In the genomic region with DNA sequence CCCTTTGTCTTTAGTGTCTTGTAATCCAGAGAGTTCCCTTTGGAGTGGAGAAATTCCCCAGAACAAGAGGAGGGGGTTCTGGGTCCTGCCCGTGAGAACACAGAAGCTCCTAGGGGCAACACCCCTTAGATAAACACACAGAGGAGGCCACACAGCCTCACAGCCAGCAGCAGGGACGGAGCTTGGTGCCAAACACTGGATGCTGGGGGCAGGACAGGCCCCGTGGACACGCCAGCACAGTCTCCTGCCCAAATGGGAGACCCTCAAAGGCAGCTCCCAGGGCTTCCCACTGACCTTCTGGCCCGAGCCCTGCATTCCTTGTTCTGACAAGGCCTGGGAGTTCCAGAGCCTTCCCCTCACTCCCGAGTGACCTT, we compare ENCODE assay signal across 19 cellular contexts. TPM values are rescaled to one million over a fixed set of nuclear protein-coding genes. Genes with fewer than 3 reads are reported as not detected.
DNase-seq lines count a peak whose midpoint lies in the region; ATAC-seq, FAIRE-seq and TF ChIP-seq lines count a peak whose summit lies in the region.
"Had no signal": no experiment of that assay in that cellular context is flagged by ENCODE, and none has a peak within 500 bp of the region (broad histone marks: within the 10 kb centered on the region; RNA-seq: fewer than 3 reads in every experiment).

No MANE protein-coding gene starts in this region.

- no peak overlapping the region for H4K8ac ChIP-seq in H1 (ENCODE audit: extremely low read depth, insufficient read depth, low read length)

- no peak overlapping the region for H3K56ac ChIP-seq in H1 (replicated peaks; ENCODE audit: insufficient read length, low read depth, low read length)

- H2BK120ac ChIP-seq in H1 (replicated peaks; ENCODE audit: low read depth, low read length) = no peak overlapping the region

- H3K27me3 ChIP-seq in PC-3 (ENCODE audit: low read length) (peaks cover 3% of the 10 kb centered on the region; the same call in 1 of the 2 replicates), H1 (replicated peaks in 1 of 4; ENCODE audit: control insufficient read depth in 3 of 4, extremely low read depth in 1 of 4, insufficient read depth in 3 of 4, low read length in 3 of 4) (no peaks in the 10 kb centered on the region), upper lobe of left lung (no peaks in the 10 kb centered on the region), gastrocnemius medialis (peaks cover 4% of the 10 kb centered on the region in 3 donors)

- 0 out of 2 replicates have a peak, but pooled peaks cover 4% of the 10 kb centered on the region for H3K4me1 ChIP-seq in PC-3 (ENCODE audit: insufficient read depth, low read length)
- peaks cover 3 to 10% (median 6%) of the 10 kb centered on the region in 4 experiments for H3K4me1 ChIP-seq in H1 (replicated peaks in 1 of 4; ENCODE audit: control insufficient read depth in 3 of 4, insufficient read depth in 4 of 4, low read length in 3 of 4)
- no peaks in the 10 kb centered on the region for H3K4me1 ChIP-seq in mucosa of descending colon (ENCODE audit: low read depth)
- peaks cover 12 to 19% (median 16%) of the 10 kb centered on the region in 4 donors for H3K4me1 ChIP-seq in upper lobe of left lung
- peaks cover 4 to 6% of the 10 kb centered on the region in 2 donors for H3K4me1 ChIP-seq in gastrocnemius medialis

- H3K9me2 ChIP-seq in PC-3 (replicated peaks; ENCODE audit: low read length) = no peaks in the 10 kb centered on the region

- no peaks in the 10 kb centered on the region for H3F3A ChIP-seq in PC-3 (ENCODE audit: low read length, unreplicated experiment)

- TF ChIP-seq CTCF in PC-3 (conservative IDR thresholded peaks at IDR 0.05; ENCODE audit: low read depth, low read length) (no peak), H1 (IDR thresholded peaks at IDR 0.05; ENCODE audit: control extremely low read depth in 1 of 3, insufficient read depth in 1 of 3, low read depth in 1 of 3, low read length in 3 of 3) (no peak), mucosa of descending colon (IDR thresholded peaks at IDR 0.05) (no peak), upper lobe of left lung (IDR thresholded peaks at IDR 0.05) (no peak), gastrocnemius medialis (IDR thresholded peaks at IDR 0.05 in 4 of 5, conservative IDR thresholded peaks at IDR 0.05 in 1 of 5) (no peak)

- no peak for TF ChIP-seq RAD21 in H1 (IDR thresholded peaks at IDR 0.05 in 1 of 2, conservative IDR thresholded peaks at IDR 0.05 in 1 of 2; ENCODE audit: low read depth in 2 of 2, low read length in 2 of 2)

- TF ChIP-seq POLR2A in H1 (IDR thresholded peaks at IDR 0.05; ENCODE audit: control extremely low read depth in 1 of 2, low read depth in 2 of 2, low read length in 2 of 2) = no peak
- TF ChIP-seq POLR2A in upper lobe of left lung (IDR thresholded peaks at IDR 0.05) = no peak
- TF ChIP-seq POLR2A in gastrocnemius medialis (IDR thresholded peaks at IDR 0.05) = no peak

- no peak overlapping the region for H2AK5ac ChIP-seq in H1 (ENCODE audit: low read depth, low read length)

- TF ChIP-seq EP300 in H1 (IDR thresholded peaks at IDR 0.05; ENCODE audit: borderline replicate concordance in 1 of 2, low read depth in 2 of 2, low read length in 2 of 2) = no peak
- no peak for TF ChIP-seq EP300 in upper lobe of left lung (IDR thresholded peaks at IDR 0.05)

- no peaks in the 10 kb centered on the region for H3K79me1 ChIP-seq in H1 (ENCODE audit: low read depth, low read length)

- H2AFZ ChIP-seq in PC-3 (ENCODE audit: low read length) = peak overlapping the region; percentile 58; the same call in 1 of the 2 replicates
- H2AFZ ChIP-seq in H1 (ENCODE audit: low read length) = 0 out of 2 replicates have a peak overlapping the region, but pooled peaks have one; percentile 26

- H4K91ac ChIP-seq in H1 (replicated peaks; ENCODE audit: insufficient read length, low read length) = no peak overlapping the region

- no peak overlapping the region for H3K14ac ChIP-seq in H1 (ENCODE audit: insufficient read length)

- H3K79me2 ChIP-seq in PC-3 (ENCODE audit: low read length) (no peaks in the 10 kb centered on the region), H1 (ENCODE audit: control insufficient read depth in 1 of 2, insufficient read depth in 2 of 2, low read length in 2 of 2) (no peaks in the 10 kb centered on the region)

- no peak overlapping the region for H3K23ac ChIP-seq in H1 (ENCODE audit: insufficient read length)

- H3K36me3 ChIP-seq in PC-3 (ENCODE audit: low read depth, low read length) = no peaks in the 10 kb centered on the region
- H3K36me3 ChIP-seq in H1 (ENCODE audit: control insufficient read depth in 2 of 4, insufficient read depth in 4 of 4, low read length in 3 of 4) = no peaks in the 10 kb centered on the region
- H3K36me3 ChIP-seq in mucosa of descending colon (ENCODE audit: low read depth) = no peaks in the 10 kb centered on the region
- no peaks in the 10 kb centered on the region for H3K36me3 ChIP-seq in upper lobe of left lung
- H3K36me3 ChIP-seq in gastrocnemius medialis = no peaks in the 10 kb centered on the region

- 0 out of 2 replicates have a peak overlapping the region, but pooled peaks have one; percentile 81 for H2BK15ac ChIP-seq in H1 (ENCODE audit: low read length)

- no peak overlapping the region for H3K4ac ChIP-seq in H1 (replicated peaks; ENCODE audit: insufficient read length, low read depth, low read length)

- intact Hi-C loops in PC-3 (cut with micrococcal nuclease) = no loop called here
- intact Hi-C loops in mucosa of descending colon (cut with DNase I, micrococcal nuclease) = no loop called here
- intact Hi-C loops in gastrocnemius medialis (cut with DNase I; ENCODE audit: low total_unique reads) = no loop called here

- no peak for FAIRE-seq in H1 (lab: Jason Lieb, UNC)

- H3K23me2 ChIP-seq in H1 (ENCODE audit: low read depth, low read length) = no peaks in the 10 kb centered on the region

- no peak overlapping the region for H3K27ac ChIP-seq in PC-3 (ENCODE audit: low read length)
- no peak overlapping the region for H3K27ac ChIP-seq in H1 (ENCODE audit: low read depth, low read length)
- peak overlapping the region in 2 of 4 donors; percentile 22 to 59 for H3K27ac ChIP-seq in upper lobe of left lung
- H3K27ac ChIP-seq in gastrocnemius medialis = no peak overlapping the region

- no peak overlapping the region for H3K18ac ChIP-seq in H1 (ENCODE audit: extremely low read depth, low read length)

- H3K9me3 ChIP-seq in PC-3 (ENCODE audit: low read length) = no peaks in the 10 kb centered on the region
- no peaks in the 10 kb centered on the region for H3K9me3 ChIP-seq in H1 (ENCODE audit: insufficient read depth in 2 of 2, low read depth in 1 of 2, low read length in 1 of 2)
- no peaks in the 10 kb centered on the region for H3K9me3 ChIP-seq in mucosa of descending colon
- H3K9me3 ChIP-seq in upper lobe of left lung = no peaks in the 10 kb centered on the region
- no peaks in the 10 kb centered on the region for H3K9me3 ChIP-seq in gastrocnemius medialis

- no peak overlapping the region for H2BK5ac ChIP-seq in H1 (ENCODE audit: low read depth, low read length)

- H3K4me2 ChIP-seq in PC-3 (ENCODE audit: low read length) = no peak overlapping the region
- H3K4me2 ChIP-seq in H1 (ENCODE audit: insufficient read depth in 1 of 2, low read depth in 2 of 2, low read length in 2 of 2) = no peak overlapping the region

- 0 out of 2 replicates have a peak overlapping the region, but pooled peaks have one; percentile 48 for H2BK20ac ChIP-seq in H1 (ENCODE audit: low read length)

- H4K20me1 ChIP-seq in PC-3 (ENCODE audit: low read length) (no peaks in the 10 kb centered on the region), H1 (replicated peaks in 1 of 2; ENCODE audit: control insufficient read depth in 1 of 2, insufficient read depth in 2 of 2, low read length in 2 of 2) (no peaks in the 10 kb centered on the region)

- DNase-seq in PC-3 (no peak), H1 (ENCODE audit: low read depth in 1 of 2, low spot score in 2 of 2) (no peak), mucosa of descending colon (no peak), upper lobe of left lung (no peak), NCI-H524 treated with DMSO at 0.1 percent for 48 hours (lab: John Stamatoyannopoulos, UW) (no peak), SK-N-DZ (ENCODE audit: low spot score) (no peak), gastrocnemius medialis (no peak)
- DNase-seq: activated CD4-positive, alpha-beta T cell treated with anti-CD3 and anti-CD28 coated beads for 36 hours; activated gamma-delta T cell treated with Interleukin-2 at 50 U/mL for 16 hours; activated T-cell treated with anti-CD3 and anti-CD28 coated beads, Interleukin-2, amount 50 U/mL, for 24 hours; DMS79 treated with DMSO at 0.1 percent for 48 hours; naive thymus-derived CD4-positive, alpha-beta T cell; NCI-H2029 treated with DMSO at 0.1 percent for 48 hours; NCI-H345; stimulated activated CD4-positive, alpha-beta T cell treated with anti-CD3 and anti-CD28 coated beads, Interleukin-1b, Interleukin-23, amount 100 ng/mL, for 48 hours; T-helper 2 cell had no signal

- H3K9ac ChIP-seq in PC-3 (ENCODE audit: low read length) (no peak overlapping the region), H1 (replicated peaks in 1 of 4; ENCODE audit: extremely low read depth in 1 of 4, low read depth in 3 of 4, low read length in 3 of 4) (no peak overlapping the region)

- ATAC-seq in PC-3 (no peak), mucosa of descending colon (peak; percentile 15), upper lobe of left lung (ENCODE audit: low FRiP score in 2 of 2) (peak; percentile 7 to 28), gastrocnemius medialis (no peak)
- ATAC-seq: activated CD4-positive, alpha-beta T cell treated with anti-CD3 and anti-CD28 coated beads for 36 hours; naive thymus-derived CD4-positive, alpha-beta T cell had no signal

- POLR2A ChIA-PET in PC-3 (lab: Charles Lee; ENCODE audit: unreplicated experiment) = no interaction called here
- POLR2A ChIA-PET in H1 (lab: Charles Lee; ENCODE audit: partially characterized antibody) = interaction anchor here (1.3 to 1.5 kb wide), 2 partner anchors 110 to 158 kb away, joined by 3 to 4 read pairs; no protein-coding TSS in a partner anchor

- no peak overlapping the region for H3K4me3 ChIP-seq in PC-3 (ENCODE audit: low read length)
- H3K4me3 ChIP-seq in H1 (ENCODE audit: extremely low read depth in 1 of 4, insufficient read depth in 2 of 4, low read depth in 3 of 4, low read length in 4 of 4) = no peak overlapping the region
- no peak overlapping the region for H3K4me3 ChIP-seq in mucosa of descending colon
- H3K4me3 ChIP-seq in upper lobe of left lung = no peak overlapping the region
- H3K4me3 ChIP-seq in gastrocnemius medialis = no peak overlapping the region
- H3K4me3 ChIP-seq: smooth muscle cell had no signal

- WGBS in H1 (ENCODE audit: extremely low coverage in 1 of 2, insufficient coverage in 1 of 2, insufficient read length in 1 of 2, insufficient replicate concordance in 2 of 2, low coverage in 1 of 2, low lambda C conversion rate in 2 of 2, missing lambda C conversion rate in 1 of 2), 2 experiments = 94% methylated on average over 6 of the region's 6 CpGs; no CpG with 5 or more reads in 1 of the 2 experiments
- 70 to 80% methylated on average over 1 to 6 of the region's 6 CpGs for WGBS in upper lobe of left lung, 2 donors

- H2BK12ac ChIP-seq in H1 (ENCODE audit: low read depth, low read length) = 0 out of 2 replicates have a peak overlapping the region, but pooled peaks have one; percentile 9

- H4K5ac ChIP-seq in H1 (ENCODE audit: insufficient read length, low read depth, low read length) = no peak overlapping the region

- BruUV-seq in PC-3 (replicated peaks; lab: Mats Ljungman, UMichigan) = no TSS peak

- in situ Hi-C loops in gastrocnemius medialis (cut with MboI; ENCODE audit: low sequenced_read_pairs in 4 of 4) = no loop called here

- CTCF ChIA-PET in PC-3 (lab: Charles Lee) = interaction anchor here (1.0 to 1.3 kb wide), 3 partner anchors 66 to 154 kb away, joined by 4 to 7 read pairs (median 6); no protein-coding TSS in a partner anchor
- CTCF ChIA-PET in H1 (lab: Charles Lee; ENCODE audit: partially characterized antibody) = interaction anchor here (0.6 to 13.0 kb wide), 38 partner anchors 9 to 438 kb away, joined by 3 to 169 read pairs (median 8); no protein-coding TSS in a partner anchor

RNA-seq across cellular contexts. Expression of gene JPH3, which starts 31.8 kb away (rescaled TPM):
- total RNA-seq in PC-3 (2014; rRNA removed) (not detected in 2 replicates), mucosa of descending colon (1 to 10 TPM in 1 of 3 donors, under 1 TPM in 2; 0.17 to 2.1 (median 0.84) TPM), upper lobe of left lung (under 1 TPM in 1 of 6 donors, not detected in 5; 0.24 TPM), gastrocnemius medialis (not detected)
- 28.3 and 28.4 TPM in 2 replicates for total RNA-seq in H1 (2021; fragmentation: NEBNext Ultra II Directional; extraction: Animal tissue kit (Norgen Biotek cat#: 25700))
- 10.3 and 19.3 TPM in 2 replicates for polyA plus RNA-seq in H1 (2011; rRNA removed)
- polyA plus RNA-seq in H1 (2011; cell fraction: cytosol; rRNA removed) = 16.6 TPM
- 21.3 TPM for polyA plus RNA-seq in H1 (2011; cell fraction: nucleus; rRNA removed)
- polyA plus RNA-seq in H1 (2012, experiment 1 of 2) = 10.2 to 20.9 TPM (median 18.6 TPM) in 4 replicates
- 15.9 TPM for polyA plus RNA-seq in H1 (2012, experiment 2 of 2)
- 13.8 TPM for polyA plus RNA-seq in H1 (2013, experiment 1 of 2)
- polyA plus RNA-seq in H1 (2013, experiment 2 of 2) = 14.8 TPM
- 6.4 and 9.5 TPM in 2 replicates for polyA minus RNA-seq in H1 (2011; rRNA and poly(A)+ RNA removed)
- polyA minus RNA-seq in H1 (2011; cell fraction: cytosol; rRNA and poly(A)+ RNA removed) = 15.0 TPM
- 16.9 TPM for polyA minus RNA-seq in H1 (2011; cell fraction: nucleus; rRNA and poly(A)+ RNA removed)
- 0.81 and 2.6 TPM in 2 replicates for polyA plus RNA-seq in SK-N-DZ (2014; cell fraction: cytosol; rRNA removed)
- 0.77 and 4.6 TPM in 2 replicates for polyA plus RNA-seq in SK-N-DZ (2014; cell fraction: nucleus; rRNA removed)
- total RNA-seq: activated CD8-positive, alpha-beta memory T cell treated with anti-CD3 and anti-CD28 coated beads for 36 hours; naive thymus-derived CD4-positive, alpha-beta T cell had no signal
- polyA plus RNA-seq: CD14-positive monocyte; naive thymus-derived CD4-positive, alpha-beta T cell had no signal

Comparison
In these comparisons a context has a peak if more than half of its experiments do, and no peak if none do; other contexts are left out.
1. ATAC-seq: peak in mucosa of descending colon (single experiment) and upper lobe of left lung (2 of 2); none in PC-3 (single experiment) and gastrocnemius medialis (0 of 2).